Comparison of ENCODE assay signal across 1 cellular context in genomic region chr5:149860801-149861322, GRCh38.
A peak's percentile ranks its signal among the peaks of the same experiment; 100 is the strongest.
TF ChIP-seq lines count a peak whose summit lies in the region.

No MANE protein-coding gene starts in this region.

TF ChIP-seq in GM12878, 131 proteins besides CTCF, POLR2A, EP300 and RAD21 (continued from another document and continues in another):
- no peak for TF ChIP-seq BCLAF1 (IDR thresholded peaks at IDR 0.05)
- TF ChIP-seq PKNOX1 (IDR thresholded peaks at IDR 0.05) = peak; percentile 9; the same call in 1 of the 2 replicates
- peak; percentile 42; the same call in 1 of the 2 replicates for TF ChIP-seq MAX (IDR thresholded peaks at IDR 0.05; ENCODE audit: low read depth, low read length)
- TF ChIP-seq CBX3 (IDR thresholded peaks at IDR 0.05; ENCODE audit: borderline replicate concordance, low read depth) = no peak
- TF ChIP-seq PML (IDR thresholded peaks at IDR 0.05; ENCODE audit: low read length) = no peak
- no peak for TF ChIP-seq HDAC2 (IDR thresholded peaks at IDR 0.05)
- no peak for TF ChIP-seq REST (IDR thresholded peaks at IDR 0.05; ENCODE audit: low read depth, low read length)
- TF ChIP-seq ZBTB4 (CRISPR knock-in tag; IDR thresholded peaks at IDR 0.05) = no peak
- TF ChIP-seq HDAC6 (IDR thresholded peaks at IDR 0.05; ENCODE audit: unreplicated experiment) = no peak
- TF ChIP-seq JUND (IDR thresholded peaks at IDR 0.05; ENCODE audit: low read depth, low read length) = no peak
- peak; percentile 31; the same call in 1 of the 2 replicates for TF ChIP-seq NR2F1 (conservative IDR thresholded peaks at IDR 0.05)
- no peak for TF ChIP-seq POLR2AphosphoS5 (IDR thresholded peaks at IDR 0.05; ENCODE audit: low read length)
- no peak for TF ChIP-seq ATF3 (IDR thresholded peaks at IDR 0.05; ENCODE audit: borderline replicate concordance, extremely low read depth, low read depth, low read length)
- no peak for TF ChIP-seq ZNF592 (IDR thresholded peaks at IDR 0.05)
- peak in 1 of 2 experiments; percentile 34; a peak in 1 of 4 replicates for TF ChIP-seq IKZF2 (IDR thresholded peaks at IDR 0.05)
- no peak for TF ChIP-seq YBX1 (IDR thresholded peaks at IDR 0.05)
- no peak for TF ChIP-seq RFX5 (IDR thresholded peaks at IDR 0.05; ENCODE audit: low read depth, low read length)
- TF ChIP-seq CBX5 (IDR thresholded peaks at IDR 0.05; ENCODE audit: low read depth) = no peak
- no peak for TF ChIP-seq CREM (IDR thresholded peaks at IDR 0.05; ENCODE audit: low read depth)
- no peak for TF ChIP-seq PRDM15 (CRISPR knock-in tag; IDR thresholded peaks at IDR 0.05)
- no peak for TF ChIP-seq SIN3A (IDR thresholded peaks at IDR 0.05; ENCODE audit: low read depth, low read length)
- no peak for TF ChIP-seq CHD2 (IDR thresholded peaks at IDR 0.05; ENCODE audit: borderline replicate concordance, low read depth, low read length)
- TF ChIP-seq SMAD5 (IDR thresholded peaks at IDR 0.05; ENCODE audit: low read depth) = no peak
- no peak for TF ChIP-seq FOS (IDR thresholded peaks at IDR 0.05; ENCODE audit: borderline replicate concordance, extremely low read depth, insufficient read length)
- TF ChIP-seq ZSCAN29 (IDR thresholded peaks at IDR 0.05) = no peak
- no peak for TF ChIP-seq NBN (IDR thresholded peaks at IDR 0.05)
- TF ChIP-seq SREBF2 (IDR thresholded peaks at IDR 0.05; ENCODE audit: low read length) = no peak
- peak; percentile 59 for TF ChIP-seq IKZF1 (conservative IDR thresholded peaks at IDR 0.05)
- no peak for TF ChIP-seq CHD1 (IDR thresholded peaks at IDR 0.05; ENCODE audit: low read depth, low read length)
- TF ChIP-seq USF2 (IDR thresholded peaks at IDR 0.05; ENCODE audit: borderline replicate concordance, low read depth, low read length) = no peak
- no peak for TF ChIP-seq TCF3 (IDR thresholded peaks at IDR 0.05; ENCODE audit: borderline replicate concordance, insufficient read depth, low read depth, low read length)
- TF ChIP-seq NKRF (conservative IDR thresholded peaks at IDR 0.05) = no peak
- TF ChIP-seq PAX5 (IDR thresholded peaks at IDR 0.05; ENCODE audit: borderline replicate concordance, low read depth, low read length) = no peak
- TF ChIP-seq IRF4 (IDR thresholded peaks at IDR 0.05; ENCODE audit: low read depth, low read length) = no peak
- no peak for TF ChIP-seq RBBP5 (conservative IDR thresholded peaks at IDR 0.05)
- TF ChIP-seq DPF2 (IDR thresholded peaks at IDR 0.05) = no peak
- no peak for TF ChIP-seq MYC (IDR thresholded peaks at IDR 0.05; ENCODE audit: insufficient read depth, insufficient read length, insufficient replicate concordance, low read length, severe bottlenecking)
